Comparison of ENCODE assay signal across 8 cellular contexts in the genomic region with DNA sequence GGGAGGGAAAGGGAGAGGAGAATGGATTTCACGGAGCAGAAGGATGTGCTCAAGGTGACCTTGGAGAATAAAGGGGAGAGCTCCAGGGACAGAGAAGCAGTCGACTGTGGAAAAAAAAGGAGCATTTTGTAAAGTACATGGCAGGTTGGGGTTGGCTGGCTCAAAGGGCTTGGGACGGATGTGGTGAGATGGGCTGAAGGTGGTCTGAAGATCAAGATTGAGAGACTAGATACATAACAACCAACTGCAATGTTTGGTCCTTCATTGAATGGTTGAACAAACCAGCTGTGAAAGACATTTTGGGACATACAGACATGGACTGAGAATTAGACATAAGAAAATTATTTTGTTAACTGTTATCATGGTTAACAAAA. TPM values are rescaled to one million over a fixed set of nuclear protein-coding genes. Genes with fewer than 3 reads are reported as not detected.
DNase-seq lines count a peak whose midpoint lies in the region; TF ChIP-seq lines count a peak whose summit lies in the region.

No MANE protein-coding gene starts in this region.

- BruUV-seq in A673 (replicated peaks; lab: Mats Ljungman, UMichigan) (no TSS peak), mammary epithelial cell (replicated peaks; lab: Mats Ljungman, UMichigan) (no TSS peak)

- dilution Hi-C loops in mammary epithelial cell (cut with HindIII; ENCODE audit: low sequenced_read_pairs): no loop called here

- H3K9ac ChIP-seq in HUES6 (ENCODE audit: low read length) (peak overlapping the region; percentile 96), mammary epithelial cell (ENCODE audit: insufficient read depth, low read length) (peak overlapping the region; percentile 75), muscle layer of colon (ENCODE audit: low read length) (peak overlapping the region; percentile 72)

- intact Hi-C loops in A673 (cut with micrococcal nuclease; ENCODE audit: unreplicated experiment) (no loop called here), mammary epithelial cell (cut with micrococcal nuclease) (no loop called here)

- H3K27me3 ChIP-seq in A673 (replicated peaks; ENCODE audit: insufficient read depth, low read depth, low read length, poor library complexity) (no peaks in the 10 kb centered on the region), HUES6 (ENCODE audit: control insufficient read depth, insufficient read depth, low read length) (no peaks in the 10 kb centered on the region), mammary epithelial cell (ENCODE audit: insufficient read depth, low read length) (no peaks in the 10 kb centered on the region), muscle layer of colon (ENCODE audit: control insufficient read depth in 1 of 2, insufficient read depth in 2 of 2, low read length in 2 of 2) (no peaks in the 10 kb centered on the region)

- H2AFZ ChIP-seq in mammary epithelial cell (ENCODE audit: low read depth, low read length): peak overlapping the region; percentile 83

- WGBS in mammary epithelial cell (ENCODE audit: low coverage, missing lambda C conversion rate): 17% methylated on average over 2 of the region's 3 CpGs

- no peak for TF ChIP-seq CTCF in A673 (conservative IDR thresholded peaks at IDR 0.05; ENCODE audit: low read depth, low read length)
- TF ChIP-seq CTCF in mammary epithelial cell (conservative IDR thresholded peaks at IDR 0.05 in 1 of 2, IDR thresholded peaks at IDR 0.05 in 1 of 2; ENCODE audit: extremely low read depth in 1 of 2, insufficient read depth in 1 of 2, low read depth in 1 of 2, low read length in 2 of 2): no peak

- peaks cover 23% of the 10 kb centered on the region for H3K36me3 ChIP-seq in A673 (ENCODE audit: insufficient read depth, low read length, poor library complexity, severe bottlenecking)
- H3K36me3 ChIP-seq in HUES6 (ENCODE audit: control insufficient read depth, insufficient read depth, low read length): peaks cover 18% of the 10 kb centered on the region
- H3K36me3 ChIP-seq in mammary epithelial cell (ENCODE audit: insufficient read depth, low read length): peaks cover 4% of the 10 kb centered on the region
- H3K36me3 ChIP-seq in muscle layer of colon (ENCODE audit: insufficient read depth, low read length): peaks cover 19% of the 10 kb centered on the region

- POLR2A ChIA-PET in A673 (lab: Charles Lee; ENCODE audit: low non-redundant PET): no interaction called here

- no peaks in the 10 kb centered on the region for H4K20me1 ChIP-seq in mammary epithelial cell (ENCODE audit: insufficient read depth, low read length)

- H3K27ac ChIP-seq in A673 (ENCODE audit: low read depth, low read length, poor library complexity, severe bottlenecking) (peak overlapping the region; percentile 92), HUES6 (ENCODE audit: low read depth, low read length) (no peak overlapping the region), mammary epithelial cell (ENCODE audit: insufficient read depth, low read depth, low read length) (peak overlapping the region; percentile 81), muscle layer of colon (ENCODE audit: low read depth, low read length) (peak overlapping the region; percentile 98)

- H3K4me3 ChIP-seq in A673 (ENCODE audit: low read depth, low read length, poor library complexity, severe bottlenecking): peak overlapping the region; percentile 85
- peak overlapping the region; percentile 97 for H3K4me3 ChIP-seq in HUES6 (ENCODE audit: low read depth, low read length)
- peak overlapping the region; percentile 77 to 91 (median 89) for H3K4me3 ChIP-seq in mammary epithelial cell (replicated peaks in 1 of 3; ENCODE audit: insufficient read depth in 1 of 3, low read depth in 2 of 3, low read length in 3 of 3)
- peak overlapping the region; percentile 56 to 97 for H3K4me3 ChIP-seq in muscle layer of colon (ENCODE audit: low read depth in 1 of 2, low read length in 2 of 2)

- peaks cover 33% of the 10 kb centered on the region for H3K79me2 ChIP-seq in mammary epithelial cell (ENCODE audit: insufficient read depth, low read length)

- H3K9me3 ChIP-seq in A673 (ENCODE audit: low read depth, low read length, poor library complexity, severe bottlenecking): no peaks in the 10 kb centered on the region
- no peaks in the 10 kb centered on the region for H3K9me3 ChIP-seq in HUES6 (ENCODE audit: control insufficient read depth, insufficient read depth, low read depth, low read length)
- no peaks in the 10 kb centered on the region for H3K9me3 ChIP-seq in mammary epithelial cell (replicated peaks; ENCODE audit: insufficient read depth, low read length)
- no peaks in the 10 kb centered on the region for H3K9me3 ChIP-seq in muscle layer of colon (ENCODE audit: low read length)

- DNase-seq in A673 (ENCODE audit: low spot score) (no peak), mammary epithelial cell (no peak), NOMO-1 treated with dmso at 0.1 percent for 144 hours (lab: John Stamatoyannopoulos, UW; ENCODE audit: unreplicated experiment) (no peak), NCI-H226 (no peak), OCI-M1 (lab: John Stamatoyannopoulos, UW) (no peak)
- no peak for DNase-seq in activated CD4-positive, alpha-beta T cell treated with anti-CD3 and anti-CD28 coated beads for 48 hours

- CTCF ChIA-PET in A673 (lab: Charles Lee) (interaction anchor here (0.6 kb wide), 1 partner anchor 34 kb away, joined by 12 read pairs; no protein-coding TSS in a partner anchor), mammary epithelial cell (lab: Charles Lee; ENCODE audit: low non-redundant PET) (interaction anchor here (0.5 kb wide), 1 partner anchor 8 kb away, joined by 3 read pairs; no protein-coding TSS in a partner anchor)

- H3K4me1 ChIP-seq in A673 (ENCODE audit: insufficient read depth, low read length, poor library complexity, severe bottlenecking) (peaks cover 11% of the 10 kb centered on the region), HUES6 (ENCODE audit: control insufficient read depth, insufficient read depth, low read length) (peaks cover 19% of the 10 kb centered on the region; the same call in 1 of the 2 replicates), mammary epithelial cell (ENCODE audit: insufficient read depth, low read length) (peaks cover 24% of the 10 kb centered on the region), muscle layer of colon (ENCODE audit: insufficient read depth, low read length) (peaks cover 35% of the 10 kb centered on the region)

- H3K4me2 ChIP-seq in mammary epithelial cell (ENCODE audit: insufficient read depth, low read depth, low read length): peak overlapping the region; percentile 95

- in situ Hi-C loops in mammary epithelial cell (cut with MboI; ENCODE audit: low sequenced_read_pairs in 2 of 2): loop anchor here (25.0 kb wide), 2 partner anchors 357 to 482 kb away; a partner anchor contains a TSS

RNA-seq across cellular contexts. Expression of a gene that starts 1.6 kb away (rescaled TPM):
- total RNA-seq in A673 (2021) (367 and 371 TPM in 2 replicates), mammary epithelial cell (100 to 1,000 TPM; 552 to 814 TPM)
- 822 TPM for polyA plus RNA-seq in mammary epithelial cell
- polyA minus RNA-seq in mammary epithelial cell: 467 TPM

RNA-seq across cellular contexts. Expression of a gene that starts 10.2 kb away (rescaled TPM):
- total RNA-seq in A673 (2021) (6.7 and 9.7 TPM in 2 replicates), mammary epithelial cell (1 to 10 TPM; 2.5 to 4.4 TPM)
- 2.1 TPM for polyA plus RNA-seq in mammary epithelial cell
- 3.1 TPM for polyA minus RNA-seq in mammary epithelial cell

RNA-seq across cellular contexts. Expression of a gene that starts 12.5 kb away (rescaled TPM):
- total RNA-seq in A673 (2021): 38.4 and 46.9 TPM in 2 replicates
- 10 to 100 TPM in 1 of 2 donors, 1 to 10 TPM in 1; 2.2 to 11.1 TPM for total RNA-seq in mammary epithelial cell
- 8.1 TPM for polyA plus RNA-seq in mammary epithelial cell
- polyA minus RNA-seq in mammary epithelial cell: 7.4 TPM

RNA-seq across cellular contexts. Expression of a gene that starts 14.6 kb away (rescaled TPM):
- 76.0 and 86.3 TPM in 2 replicates for total RNA-seq in A673 (2021)
- 10 to 100 TPM; 29.7 to 71.0 TPM for total RNA-seq in mammary epithelial cell
- polyA plus RNA-seq in mammary epithelial cell: 123 TPM
- polyA minus RNA-seq in mammary epithelial cell: 42.0 TPM

RNA-seq across cellular contexts. Expression of a gene that starts 22.7 kb away (rescaled TPM):
- total RNA-seq in A673 (2021): 14.7 and 21.4 TPM in 2 replicates
- 1 to 10 TPM in 1 of 2 donors, under 1 TPM in 1; 0.33 to 2.1 TPM for total RNA-seq in mammary epithelial cell
- polyA plus RNA-seq in mammary epithelial cell: 0.28 TPM
- polyA minus RNA-seq in mammary epithelial cell: not detected
